In genomic region chr6:169807219-169807618, GRCh38 we compare ENCODE assay signal across 17 cellular contexts. TPM values are rescaled to one million over a fixed set of nuclear protein-coding genes. Genes with fewer than 3 reads are reported as not detected.
DNase-seq lines count a peak whose midpoint lies in the region; ATAC-seq and TF ChIP-seq lines count a peak whose summit lies in the region.
"Had no signal": no experiment of that assay in that cellular context is flagged by ENCODE, and none has a peak within 500 bp of the region (broad histone marks: within the 10 kb centered on the region; RNA-seq: fewer than 3 reads in every experiment).

No MANE protein-coding gene starts in this region.

- DNase-seq in stimulated activated naive CD8-positive, alpha-beta T cell treated with anti-CD3 and anti-CD28 coated beads, Interleukin-15, amount 100 ng/mL, for 72 hours = peak in 1 of 2 donors; percentile 11
- no peak for DNase-seq in stimulated activated naive CD8-positive, alpha-beta T cell treated with anti-CD3 and anti-CD28 coated beads, Interleukin-15, Interleukin-2, amounts not matched to agents 100 U/mL and 50 U/mL, for 24 hours
- peak; percentile 25 for DNase-seq in NB4 (ENCODE audit: low read depth)
- DNase-seq in foreskin melanocyte = peak; percentile 47
- DNase-seq in spleen = peak; percentile 15
- no peak for DNase-seq in NCI-H748 (lab: John Stamatoyannopoulos, UW; ENCODE audit: unreplicated experiment)
- no peak for DNase-seq in GM23338 (ENCODE audit: low spot score)
- no peak for DNase-seq in NCI-H187 treated with DMSO at 0.1 percent for 48 hours (lab: John Stamatoyannopoulos, UW)
- DNase-seq: BE2C, DMS153, NCI-H1092, NCI-H1694, NCI-H345, NCI-H69, PC-3 had no signal

- H3K4me3 ChIP-seq in NB4 (ENCODE audit: low read depth, low read length) (no peak overlapping the region), spleen (no peak overlapping the region), GM23338 (no peak overlapping the region)
- H3K4me3 ChIP-seq: SK-N-MC had no signal

- H3K9me3 ChIP-seq in spleen = no peaks in the 10 kb centered on the region
- H3K9me3 ChIP-seq: BE2C had no signal

- peaks cover 0 to 35% (median 0%) of the 10 kb centered on the region in 7 donors for H3K27me3 ChIP-seq in spleen (replicated peaks in 1 of 7)
- no peaks in the 10 kb centered on the region for H3K27me3 ChIP-seq in GM23338 (ENCODE audit: insufficient read depth)
- H3K27me3 ChIP-seq: BE2C had no signal

- H3K9me2 ChIP-seq in GM23338 (ENCODE audit: insufficient read depth) = no peaks in the 10 kb centered on the region

- 24 to 55% (median 29%) methylated on average over 1 of the region's 1 CpG for WGBS in spleen, 5 donors

- no peaks in the 10 kb centered on the region for H3K79me2 ChIP-seq in GM23338 (replicated peaks; ENCODE audit: insufficient read depth)

- peaks cover 63% of the 10 kb centered on the region for H3K4me1 Mint-ChIP-seq in stimulated activated naive CD8-positive, alpha-beta T cell treated with anti-CD3 and anti-CD28 coated beads, Interleukin-15, amount 100 ng/mL, for 72 hours
- peaks cover 9% of the 10 kb centered on the region for H3K4me1 Mint-ChIP-seq in GM23338

- peak; percentile 19 for ATAC-seq in stimulated activated naive CD8-positive, alpha-beta T cell treated with anti-CD3 and anti-CD28 coated beads, Interleukin-15, amount 100 ng/mL, for 72 hours
- ATAC-seq in stimulated activated naive CD8-positive, alpha-beta T cell treated with anti-CD3 and anti-CD28 coated beads, Interleukin-15, Interleukin-2, amounts not matched to agents 100 U/mL and 50 U/mL, for 24 hours = no peak
- no peak for ATAC-seq in GM23338
- ATAC-seq: HCT116, PC-3 had no signal

- intact Hi-C loops in spleen (cut with DNase I; ENCODE audit: low total_unique reads) = no loop called here

- no peak for TF ChIP-seq CTCF in NB4 (IDR thresholded peaks at IDR 0.05; ENCODE audit: low read depth, low read length)
- no peak for TF ChIP-seq CTCF in spleen (IDR thresholded peaks at IDR 0.05 in 8 of 11, conservative IDR thresholded peaks at IDR 0.05 in 3 of 11)
- no peak for TF ChIP-seq CTCF in GM23338 (conservative IDR thresholded peaks at IDR 0.05; ENCODE audit: low read depth in 2 of 2)

- H3K27ac ChIP-seq in spleen = no peak overlapping the region
- no peak overlapping the region for H3K27ac ChIP-seq in GM23338 (ENCODE audit: low read depth)
- H3K27ac ChIP-seq: SK-N-MC had no signal

- no peaks in the 10 kb centered on the region; the same call in 2 of the 3 replicates for H3K36me3 Mint-ChIP-seq in GM23338 (ENCODE audit: low read depth)

- H3K4me2 ChIP-seq in GM23338 = no peak overlapping the region

- peaks cover 66% of the 10 kb centered on the region for H3K27me3 Mint-ChIP-seq in stimulated activated naive CD8-positive, alpha-beta T cell treated with anti-CD3 and anti-CD28 coated beads, Interleukin-15, amount 100 ng/mL, for 72 hours
- peaks cover 26% of the 10 kb centered on the region for H3K27me3 Mint-ChIP-seq in GM23338 (ENCODE audit: insufficient read depth, low read depth, poor library complexity)

- peaks cover 0 to 15% (median 3%) of the 10 kb centered on the region in 6 donors for H3K4me1 ChIP-seq in spleen
- H3K4me1 ChIP-seq in GM23338 (ENCODE audit: insufficient read depth) = peaks cover 7% of the 10 kb centered on the region; the same call in 1 of the 2 replicates

- H3K36me3 ChIP-seq in spleen (no peaks in the 10 kb centered on the region), GM23338 (ENCODE audit: insufficient read depth) (no peaks in the 10 kb centered on the region)
- H3K36me3 ChIP-seq: BE2C had no signal

- no peak overlapping the region for H2AFZ ChIP-seq in GM23338

- H3K27ac Mint-ChIP-seq in stimulated activated naive CD8-positive, alpha-beta T cell treated with anti-CD3 and anti-CD28 coated beads, Interleukin-15, amount 100 ng/mL, for 72 hours = peak overlapping the region in 1 of 2 donors; percentile 19
- no peak overlapping the region for H3K27ac Mint-ChIP-seq in GM23338

- no peaks in the 10 kb centered on the region for H3F3A ChIP-seq in GM23338 (replicated peaks; ENCODE audit: low read depth)

- TF ChIP-seq POLR2A in NB4 (IDR thresholded peaks at IDR 0.05; ENCODE audit: extremely low read depth, insufficient read length) (no peak), spleen (IDR thresholded peaks at IDR 0.05) (no peak)

- no peaks in the 10 kb centered on the region for H3K9me3 Mint-ChIP-seq in stimulated activated naive CD8-positive, alpha-beta T cell treated with anti-CD3 and anti-CD28 coated beads, Interleukin-15, amount 100 ng/mL, for 72 hours
- no peaks in the 10 kb centered on the region; the same call in 1 of the 3 replicates for H3K9me3 Mint-ChIP-seq in GM23338

- no peak overlapping the region for H3K4me3 Mint-ChIP-seq in stimulated activated naive CD8-positive, alpha-beta T cell treated with anti-CD3 and anti-CD28 coated beads, Interleukin-15, amount 100 ng/mL, for 72 hours
- H3K4me3 Mint-ChIP-seq in GM23338 = no peak overlapping the region

- no peaks in the 10 kb centered on the region for H4K20me1 ChIP-seq in GM23338 (replicated peaks; ENCODE audit: insufficient read depth)

TF ChIP-seq in GM23338, 12 proteins besides CTCF, POLR2A, EP300 and RAD21 (continues in another document):
- TF ChIP-seq ZNF114 (CRISPR knock-in tag; IDR thresholded peaks at IDR 0.05) (no peak), ZNF331 (CRISPR knock-in tag; IDR thresholded peaks at IDR 0.05; ENCODE audit: low read depth) (no peak), ETS1 (IDR thresholded peaks at IDR 0.05) (no peak), STAT1 (IDR thresholded peaks at IDR 0.05; ENCODE audit: unreplicated experiment) (no peak), POLR2AphosphoS5 (IDR thresholded peaks at IDR 0.05; ENCODE audit: low read depth) (no peak), JUNB (IDR thresholded peaks at IDR 0.05; ENCODE audit: unreplicated experiment) (no peak)
- TF ChIP-seq, protein P1, sequence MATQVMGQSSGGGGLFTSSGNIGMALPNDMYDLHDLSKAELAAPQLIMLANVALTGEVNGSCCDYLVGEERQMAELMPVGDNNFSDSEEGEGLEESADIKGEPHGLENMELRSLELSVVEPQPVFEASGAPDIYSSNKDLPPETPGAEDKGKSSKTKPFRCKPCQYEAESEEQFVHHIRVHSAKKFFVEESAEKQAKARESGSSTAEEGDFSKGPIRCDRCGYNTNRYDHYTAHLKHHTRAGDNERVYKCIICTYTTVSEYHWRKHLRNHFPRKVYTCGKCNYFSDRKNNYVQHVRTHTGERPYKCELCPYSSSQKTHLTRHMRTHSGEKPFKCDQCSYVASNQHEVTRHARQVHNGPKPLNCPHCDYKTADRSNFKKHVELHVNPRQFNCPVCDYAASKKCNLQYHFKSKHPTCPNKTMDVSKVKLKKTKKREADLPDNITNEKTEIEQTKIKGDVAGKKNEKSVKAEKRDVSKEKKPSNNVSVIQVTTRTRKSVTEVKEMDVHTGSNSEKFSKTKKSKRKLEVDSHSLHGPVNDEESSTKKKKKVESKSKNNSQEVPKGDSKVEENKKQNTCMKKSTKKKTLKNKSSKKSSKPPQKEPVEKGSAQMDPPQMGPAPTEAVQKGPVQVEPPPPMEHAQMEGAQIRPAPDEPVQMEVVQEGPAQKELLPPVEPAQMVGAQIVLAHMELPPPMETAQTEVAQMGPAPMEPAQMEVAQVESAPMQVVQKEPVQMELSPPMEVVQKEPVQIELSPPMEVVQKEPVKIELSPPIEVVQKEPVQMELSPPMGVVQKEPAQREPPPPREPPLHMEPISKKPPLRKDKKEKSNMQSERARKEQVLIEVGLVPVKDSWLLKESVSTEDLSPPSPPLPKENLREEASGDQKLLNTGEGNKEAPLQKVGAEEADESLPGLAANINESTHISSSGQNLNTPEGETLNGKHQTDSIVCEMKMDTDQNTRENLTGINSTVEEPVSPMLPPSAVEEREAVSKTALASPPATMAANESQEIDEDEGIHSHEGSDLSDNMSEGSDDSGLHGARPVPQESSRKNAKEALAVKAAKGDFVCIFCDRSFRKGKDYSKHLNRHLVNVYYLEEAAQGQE (IDR thresholded peaks at IDR 0.05; ENCODE audit: unreplicated experiment) = no peak

RNA-seq across cellular contexts. Expression of gene ERMARD, which starts 55.8 kb away (rescaled TPM):
- total RNA-seq in spleen = 10 to 100 TPM; 23.1 to 37.8 (median 30.9) TPM
- polyA plus RNA-seq in spleen = 10 to 100 TPM; 48.3 to 87.3 (median 57.4) TPM
- total RNA-seq in GM23338 (2014; rRNA removed; shearing (Covaris generic)) = 7.6 and 11.7 TPM in 2 replicates
- polyA plus RNA-seq in GM23338 (2016; fragmentation: Nextera tagmentation; extraction: Ambion mirVana) = 8.5 and 8.6 TPM in 2 replicates

RNA-seq across cellular contexts. Expression of gene DYNLT2, which starts 55.8 kb away (rescaled TPM):
- total RNA-seq in spleen = 1 to 10 TPM; 2.8 to 3.8 (median 3.7) TPM
- polyA plus RNA-seq in spleen = 1 to 10 TPM; 3.5 to 3.9 (median 3.6) TPM
- total RNA-seq in GM23338 (2014; rRNA removed; shearing (Covaris generic)) = 2.8 and 3.3 TPM in 2 replicates
- 1.6 and 4.4 TPM in 2 replicates for polyA plus RNA-seq in GM23338 (2016; fragmentation: Nextera tagmentation; extraction: Ambion mirVana)

Comparison
In these comparisons a context has a peak if more than half of its experiments do, and no peak if none do; other contexts are left out.
1. DNase-seq: peak in NB4 (single experiment), foreskin melanocyte (single experiment) and spleen (single experiment); none in stimulated activated naive CD8-positive, alpha-beta T cell treated with anti-CD3 and anti-CD28 coated beads, Interleukin-15, Interleukin-2, amounts not matched to agents 100 U/mL and 50 U/mL, for 24 hours (single experiment), NCI-H748 (single experiment), GM23338 (single experiment) and NCI-H187 treated with DMSO at 0.1 percent for 48 hours (single experiment).